Comparison of ENCODE assay signal across 8 cellular contexts in genomic region chr4:15162465-15163283, GRCh38.
DNase-seq lines count a peak whose midpoint lies in the region; ATAC-seq and TF ChIP-seq lines count a peak whose summit lies in the region.

No MANE protein-coding gene starts in this region.

- H3K4me3 ChIP-seq in astrocyte of the cerebellum (ENCODE audit: low read depth, low read length), result no peak overlapping the region

- peak; percentile 15 for DNase-seq in KBM-7
- DNase-seq in astrocyte of the cerebellum (ENCODE audit: low read depth), result peak; percentile 36
- peak; percentile 17 for DNase-seq in medulla oblongata (ENCODE audit: extremely low spot score)
- DNase-seq in NK-92 treated with Interleukin-12 subunit alpha and Interleukin-12 subunit beta, amount 100 ng/mL, for 24 hours (lab: John Stamatoyannopoulos, UW), result no peak
- no peak for DNase-seq in NCI-H774 (lab: John Stamatoyannopoulos, UW)

- ATAC-seq in GM18502 (IDR thresholded peaks at IDR 0.05; ENCODE audit: poor library complexity, unreplicated experiment), result peak; percentile 68
- ATAC-seq in GM18873 (IDR thresholded peaks at IDR 0.05; ENCODE audit: low FRiP score, unreplicated experiment), result no peak
- no peak for ATAC-seq in GM18520 (IDR thresholded peaks at IDR 0.05; ENCODE audit: unreplicated experiment)

- in situ Hi-C loops in KBM-7 (cut with MboI; ENCODE audit: low pct_unique_long_range_greater_than_20kb, low sequenced_read_pairs), result no loop called here
- in situ Hi-C loops in astrocyte of the cerebellum (cut with HindIII; ENCODE audit: low sequenced_read_pairs), result loop anchor here (25.0 kb wide), 1 partner anchor 1500 kb away; no protein-coding TSS in a partner anchor

- peak; percentile 66 for TF ChIP-seq CTCF in astrocyte of the cerebellum (IDR thresholded peaks at IDR 0.05; ENCODE audit: low read depth, low read length, missing control alignments)

Comparison
In these comparisons a context has a peak if more than half of its experiments do, and no peak if none do; other contexts are left out.
1. DNase-seq: peak in KBM-7 (single experiment), astrocyte of the cerebellum (single experiment) and medulla oblongata (single experiment); none in NK-92 treated with Interleukin-12 subunit alpha and Interleukin-12 subunit beta, amount 100 ng/mL, for 24 hours (single experiment) and NCI-H774 (single experiment).